Comparison of ENCODE assay signal across 11 cellular contexts in genomic region chr2:47015206-47015605, GRCh38.
DNase-seq lines count a peak whose midpoint lies in the region; ATAC-seq and TF ChIP-seq lines count a peak whose summit lies in the region.
"Had no signal": no experiment of that assay in that cellular context is flagged by ENCODE, and none has a peak within 500 bp of the region (broad histone marks: within the 10 kb centered on the region; RNA-seq: fewer than 3 reads in every experiment).

No MANE protein-coding gene starts in this region.

- no peak overlapping the region for H2BK15ac ChIP-seq in mesendoderm (replicated peaks; ENCODE audit: low read depth)

- ATAC-seq in activated T-helper 17 cell treated with anti-CD3 and anti-CD28 coated beads, Interleukin-2, amount 50 U/mL, for 72 hours (replicated peaks) = no peak
- ATAC-seq in GM21367 (IDR thresholded peaks at IDR 0.05; ENCODE audit: unreplicated experiment) (no peak), GM19035 (IDR thresholded peaks at IDR 0.05; ENCODE audit: unreplicated experiment) (no peak)

- H3K36me3 ChIP-seq in mesendoderm (ENCODE audit: control insufficient read depth, insufficient read depth, low read length) = no peaks in the 10 kb centered on the region

- no peaks in the 10 kb centered on the region for H3K4me1 ChIP-seq in mesendoderm (ENCODE audit: control insufficient read depth, low read depth, low read length)

- no peak overlapping the region for H3K56ac ChIP-seq in mesendoderm (ENCODE audit: low read length)

- H3K18ac ChIP-seq in mesendoderm (ENCODE audit: low read length) = no peak overlapping the region

- POLR2A ChIA-PET in AG04449 (lab: Yijun Ruan, JAX) = no interaction called here

- H3K4me3 ChIP-seq in AG04449 (ENCODE audit: low read depth, low read length) (no peak overlapping the region), mesendoderm (ENCODE audit: low read length) (no peak overlapping the region)

- no peak overlapping the region for H2BK120ac ChIP-seq in mesendoderm (ENCODE audit: low read depth, low read length)

- CTCF ChIA-PET in AG04449 (lab: Yijun Ruan, JAX) = interaction anchor here (1.3 to 2.2 kb wide), 5 partner anchors 33 to 308 kb away, joined by 3 to 19 read pairs (median 4); no protein-coding TSS in a partner anchor

- TF ChIP-seq CTCF in AG04449 (IDR thresholded peaks at IDR 0.05; ENCODE audit: insufficient read depth, low read length, missing control alignments) = peak; percentile 8

- no peak overlapping the region for H3K27ac ChIP-seq in mesendoderm (ENCODE audit: low read depth, low read length)

- no peak overlapping the region for H2BK5ac ChIP-seq in mesendoderm (ENCODE audit: low read length)

- peaks cover 4% of the 10 kb centered on the region for H3K4me1 Mint-ChIP-seq in activated T-helper 17 cell treated with anti-CD3 and anti-CD28 coated beads, Interleukin-2, amount 50 U/mL, for 72 hours

- H3K79me2 ChIP-seq in mesendoderm (ENCODE audit: control insufficient read depth, insufficient read depth, low read length) = no peaks in the 10 kb centered on the region

- no peak for TF ChIP-seq POLR2A in erythroblast (IDR thresholded peaks at IDR 0.05; ENCODE audit: low read length)

- no peaks in the 10 kb centered on the region for H3K27me3 ChIP-seq in mesendoderm (ENCODE audit: insufficient read depth, low read length, poor library complexity)

- H3K36me3 Mint-ChIP-seq in activated T-helper 17 cell treated with anti-CD3 and anti-CD28 coated beads, Interleukin-2, amount 50 U/mL, for 72 hours (ENCODE audit: low read depth) = peaks cover 90% of the 10 kb centered on the region

- H3K79me1 ChIP-seq in mesendoderm (ENCODE audit: low read length) = no peaks in the 10 kb centered on the region

- no peaks in the 10 kb centered on the region for H3K9me3 Mint-ChIP-seq in activated T-helper 17 cell treated with anti-CD3 and anti-CD28 coated beads, Interleukin-2, amount 50 U/mL, for 72 hours

- H3K27me3 Mint-ChIP-seq in activated T-helper 17 cell treated with anti-CD3 and anti-CD28 coated beads, Interleukin-2, amount 50 U/mL, for 72 hours = no peaks in the 10 kb centered on the region

- no peak overlapping the region for H4K5ac ChIP-seq in mesendoderm (ENCODE audit: low read length)

- H3K23ac ChIP-seq in mesendoderm (ENCODE audit: low read length) = no peak overlapping the region

- WGBS in mesendoderm (ENCODE audit: extremely low coverage, insufficient coverage, low lambda C conversion rate) = no CpG with 5 or more reads among the region's 2 CpGs

- no peak overlapping the region for H4K8ac ChIP-seq in mesendoderm (ENCODE audit: low read depth, low read length)

- H3K4ac ChIP-seq in mesendoderm (ENCODE audit: low read depth, low read length) = no peak overlapping the region

- H2AK5ac ChIP-seq in mesendoderm (ENCODE audit: low read length) = no peak overlapping the region

- H3K9ac ChIP-seq in mesendoderm (ENCODE audit: low read length) = no peak overlapping the region

- DNase-seq in AG04449 (ENCODE audit: low read depth, low spot score) (no peak), HT1080 (ENCODE audit: low read depth) (peak; percentile 48), mesendoderm (peak; percentile 26), erythroblast (lab: John Stamatoyannopoulos, UW) (no peak), NCI-H1092 treated with DMSO at 0.1 percent for 48 hours (lab: John Stamatoyannopoulos, UW) (no peak)
- DNase-seq: activated CD4-positive, alpha-beta T cell treated with anti-CD3 and anti-CD28 coated beads for 4 hours; NCI-H774; stimulated activated CD4-positive, alpha-beta T cell treated with anti-CD3 and anti-CD28 coated beads, Interleukin-1b, Interleukin-23, amount 100 ng/mL, for 48 hours had no signal

- H3K4me3 Mint-ChIP-seq in activated T-helper 17 cell treated with anti-CD3 and anti-CD28 coated beads, Interleukin-2, amount 50 U/mL, for 72 hours = no peak overlapping the region

- peak overlapping the region; percentile 73 for H3K27ac Mint-ChIP-seq in activated T-helper 17 cell treated with anti-CD3 and anti-CD28 coated beads, Interleukin-2, amount 50 U/mL, for 72 hours

- H3K4me2 ChIP-seq in mesendoderm (ENCODE audit: low read length) = no peak overlapping the region

Comparison
In these comparisons a context has a peak if more than half of its experiments do, and no peak if none do; other contexts are left out.
1. DNase-seq: peak in HT1080 (single experiment) and mesendoderm (single experiment); none in AG04449 (single experiment), erythroblast (0 of 2) and NCI-H1092 treated with DMSO at 0.1 percent for 48 hours (single experiment).